14 cellular contexts compared by ENCODE assay signal in the genomic region with DNA sequence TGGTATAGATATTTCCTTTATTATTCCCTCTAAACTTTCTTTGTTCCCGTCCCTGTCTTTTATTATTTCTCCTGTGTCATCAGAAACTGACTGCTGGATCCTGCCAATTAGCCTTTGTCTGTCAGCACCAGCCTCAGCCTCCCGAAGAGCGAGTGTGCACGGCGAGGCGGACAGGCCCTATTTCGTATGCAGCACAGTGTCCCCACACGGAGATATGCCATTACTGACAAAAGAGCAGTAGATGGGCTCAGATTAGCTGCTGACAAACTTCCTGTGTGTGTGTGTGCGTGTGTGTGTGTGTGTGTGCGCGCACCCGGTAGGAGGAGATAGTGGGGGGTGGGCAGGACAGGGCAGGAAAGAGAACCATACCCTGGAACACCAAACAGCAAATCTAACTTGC.
DNase-seq lines count a peak whose midpoint lies in the region; ATAC-seq and TF ChIP-seq lines count a peak whose summit lies in the region.
"Had no signal": no experiment of that assay in that cellular context is flagged by ENCODE, and none has a peak within 500 bp of the region (broad histone marks: within the 10 kb centered on the region; RNA-seq: fewer than 3 reads in every experiment).

No MANE protein-coding gene starts in this region.

- no peak overlapping the region for H3K9ac ChIP-seq in DND-41 (ENCODE audit: low read depth, low read length)
- H3K9ac ChIP-seq in SK-N-MC (ENCODE audit: insufficient read length): peak overlapping the region; percentile 78
- no peak overlapping the region for H3K9ac ChIP-seq in endodermal cell (ENCODE audit: extremely low read depth, low read length, poor library complexity, severe bottlenecking)
- H3K9ac ChIP-seq in neural progenitor cell: no peak overlapping the region

- peaks cover 3% of the 10 kb centered on the region for H3K27me3 ChIP-seq in DND-41 (ENCODE audit: insufficient read depth, low read length, poor library complexity)
- no peaks in the 10 kb centered on the region for H3K27me3 ChIP-seq in endodermal cell (ENCODE audit: control insufficient read depth, insufficient read depth, low read length, poor library complexity, severe bottlenecking)
- H3K27me3 ChIP-seq in neural progenitor cell: no peaks in the 10 kb centered on the region

- H3K9me3 Mint-ChIP-seq in endodermal cell: no peaks in the 10 kb centered on the region
- no peaks in the 10 kb centered on the region for H3K9me3 Mint-ChIP-seq in neural progenitor cell
- H3K9me3 Mint-ChIP-seq: H9 had no signal

- no peaks in the 10 kb centered on the region for H3K36me3 ChIP-seq in DND-41 (ENCODE audit: insufficient read depth, low read length)
- no peaks in the 10 kb centered on the region for H3K36me3 ChIP-seq in SK-N-MC (ENCODE audit: insufficient read depth, low read length)
- H3K36me3 ChIP-seq in endodermal cell (ENCODE audit: control insufficient read depth, insufficient read depth, low read length): no peaks in the 10 kb centered on the region
- H3K36me3 ChIP-seq in neural progenitor cell: no peaks in the 10 kb centered on the region

- H3K4me2 ChIP-seq in DND-41 (ENCODE audit: insufficient read depth, low read length) (no peak overlapping the region), neural progenitor cell (no peak overlapping the region)

- no peak overlapping the region for H2AFZ ChIP-seq in DND-41 (ENCODE audit: low read depth, low read length)
- H2AFZ ChIP-seq in neural progenitor cell (replicated peaks): peak overlapping the region; percentile 83

- H3K9me3 ChIP-seq in DND-41 (ENCODE audit: insufficient read depth, low read length, severe bottlenecking): no peaks in the 10 kb centered on the region
- no peaks in the 10 kb centered on the region for H3K9me3 ChIP-seq in SK-N-MC (ENCODE audit: low read depth, low read length)
- H3K9me3 ChIP-seq in endodermal cell (ENCODE audit: control insufficient read depth, low read length): no peaks in the 10 kb centered on the region
- H3K9me3 ChIP-seq in neural progenitor cell (ENCODE audit: low read depth): no peaks in the 10 kb centered on the region

- H3K4me3 Mint-ChIP-seq in endodermal cell (no peak overlapping the region), neural progenitor cell (peak overlapping the region; percentile 43)
- H3K4me3 Mint-ChIP-seq: H9, IgD-negative memory B cell had no signal

- DNase-seq in DND-41: peak; percentile 10
- no peak for DNase-seq in SK-N-MC (ENCODE audit: low read depth, low spot score)
- no peak for DNase-seq in endodermal cell
- peak; percentile 14 for DNase-seq in neural progenitor cell (ENCODE audit: low spot score)
- no peak for DNase-seq in activated CD4-positive, alpha-beta T cell treated with anti-CD3 and anti-CD28 coated beads, Interleukin-2, amount 50 U/mL, for 48 hours
- no peak for DNase-seq in HK-2 (ENCODE audit: unreplicated experiment)
- DNase-seq: H9, NCI-H1436, NCI-H2029 treated with DMSO at 0.1 percent for 48 hours, NCI-H226, NCI-H526 had no signal

- H3F3A ChIP-seq in neural progenitor cell (ENCODE audit: low read depth): no peaks in the 10 kb centered on the region

- ATAC-seq in DND-41 (ENCODE audit: insufficient read depth, low read depth) (no peak), esophagus mucosa (no peak), GM19452 (IDR thresholded peaks at IDR 0.05; ENCODE audit: unreplicated experiment) (no peak)

- TF ChIP-seq CTCF in DND-41 (IDR thresholded peaks at IDR 0.05; ENCODE audit: borderline replicate concordance, extremely low read depth, low read length, poor library complexity, severe bottlenecking) (no peak), endodermal cell (conservative IDR thresholded peaks at IDR 0.05) (no peak), neural progenitor cell (IDR thresholded peaks at IDR 0.05) (no peak)

- H3K27me3 Mint-ChIP-seq in endodermal cell (ENCODE audit: insufficient read depth) (no peaks in the 10 kb centered on the region), neural progenitor cell (ENCODE audit: insufficient read depth, low read depth) (peaks cover 3% of the 10 kb centered on the region)

- H3K36me3 Mint-ChIP-seq in endodermal cell (ENCODE audit: low read depth): no peaks in the 10 kb centered on the region
- no peaks in the 10 kb centered on the region for H3K36me3 Mint-ChIP-seq in neural progenitor cell
- H3K36me3 Mint-ChIP-seq: IgD-negative memory B cell had no signal

- H3K79me2 ChIP-seq in DND-41 (ENCODE audit: insufficient read depth, low read length) (no peaks in the 10 kb centered on the region), neural progenitor cell (ENCODE audit: low read depth) (no peaks in the 10 kb centered on the region)

- 80 to 87% methylated on average over 8 to 12 of the region's 12 CpGs for WGBS in endodermal cell (ENCODE audit: insufficient coverage in 1 of 2, insufficient read length in 1 of 2), 2 experiments

- H3K4me1 ChIP-seq in DND-41 (ENCODE audit: insufficient read depth, low read length) (no peaks in the 10 kb centered on the region), endodermal cell (ENCODE audit: control insufficient read depth, insufficient read depth, low read length) (no peaks in the 10 kb centered on the region), neural progenitor cell (peaks cover 4% of the 10 kb centered on the region)

- H3K4me1 Mint-ChIP-seq in endodermal cell (no peaks in the 10 kb centered on the region), neural progenitor cell (peaks cover 16% of the 10 kb centered on the region)
- H3K4me1 Mint-ChIP-seq: H9, IgD-negative memory B cell had no signal

- H3K4me3 ChIP-seq in DND-41 (ENCODE audit: low read depth in 1 of 2, low read length in 2 of 2) (no peak overlapping the region), SK-N-MC (peak overlapping the region; percentile 60), endodermal cell (ENCODE audit: low read length) (no peak overlapping the region), neural progenitor cell (no peak overlapping the region)

- H3K27ac ChIP-seq in DND-41 (ENCODE audit: low read length) (no peak overlapping the region), SK-N-MC (peak overlapping the region; percentile 97), endodermal cell (ENCODE audit: low read depth, low read length) (peak overlapping the region; percentile 15), neural progenitor cell (no peak overlapping the region)

- no peak overlapping the region for H3K27ac Mint-ChIP-seq in endodermal cell
- H3K27ac Mint-ChIP-seq in neural progenitor cell: peak overlapping the region; percentile 72
- H3K27ac Mint-ChIP-seq: H9, IgD-negative memory B cell had no signal

- H4K20me1 ChIP-seq in DND-41 (ENCODE audit: insufficient read depth, low read length) (no peaks in the 10 kb centered on the region), neural progenitor cell (ENCODE audit: low read depth) (no peaks in the 10 kb centered on the region)

Comparison
In these comparisons a context has a peak if more than half of its experiments do, and no peak if none do; other contexts are left out.
1. DNase-seq: peak in DND-41 (single experiment) and neural progenitor cell (single experiment); none in SK-N-MC (single experiment), endodermal cell (single experiment), activated CD4-positive, alpha-beta T cell treated with anti-CD3 and anti-CD28 coated beads, Interleukin-2, amount 50 U/mL, for 48 hours (0 of 2) and HK-2 (single experiment).
2. H3K27ac ChIP-seq: peak in SK-N-MC (single experiment) and endodermal cell (single experiment); none in DND-41 (single experiment) and neural progenitor cell (single experiment).